In genomic region chr4:76214269-76214628, GRCh38 we compare ENCODE assay signal across 1 cellular context.
TF ChIP-seq lines count a peak whose summit lies in the region.

No MANE protein-coding gene starts in this region.

TF ChIP-seq in H1, 55 proteins besides CTCF, POLR2A, EP300 and RAD21 (continued from another document):
- 0 out of 2 replicates have a peak, but pooled peaks have one; percentile 1 for TF ChIP-seq MAX (IDR thresholded peaks at IDR 0.05)
TF ChIP-seq in H1: peak in this region for 1.
